In genomic region chrX:147342197-147342596, GRCh38 we compare ENCODE assay signal across 25 cellular contexts.
"Had no signal": no experiment of that assay in that cellular context is flagged by ENCODE, and none has a peak within 500 bp of the region (broad histone marks: within the 10 kb centered on the region; RNA-seq: fewer than 3 reads in every experiment).

No MANE protein-coding gene starts in this region.

- H3K4me3 ChIP-seq: ascending aorta, cardiac muscle cell, SK-N-MC had no signal

- H3K4me2 ChIP-seq: KMS-11 had no signal

- H3K27me3 ChIP-seq: ascending aorta, cardiac muscle cell had no signal

- H3K9me3 ChIP-seq: ascending aorta had no signal

- H3K4me1 ChIP-seq: ascending aorta had no signal

- H3K27ac ChIP-seq: ascending aorta, cardiac muscle cell, KMS-11, SK-N-MC had no signal

- H3K9ac ChIP-seq: KMS-11 had no signal

- ATAC-seq: activated CD4-positive, alpha-beta T cell treated with anti-CD3 and anti-CD28 coated beads for 36 hours; activated CD4-positive, CD25-positive, alpha-beta regulatory T cell treated with anti-CD3 and anti-CD28 coated beads, Interleukin-2, amount 50 U/mL, for 24 hours; activated CD8-positive, alpha-beta T cell treated with anti-CD3 and anti-CD28 coated beads, Interleukin-2, amount 10 ng/mL, durations not matched to agents 7 days and 5 days; WTC11 had no signal

- DNase-seq: activated CD4-positive, alpha-beta T cell treated with anti-CD3 and anti-CD28 coated beads for 36 hours; activated CD4-positive, alpha-beta T cell treated with anti-CD3 and anti-CD28 coated beads, Interleukin-2, amount 10 ng/mL, durations not matched to agents 7 days and 5 days; activated CD4-positive, alpha-beta T cell treated with anti-CD3 and anti-CD28 coated beads, Interleukin-2, amount 50 U/mL, for 48 hours; activated CD8-positive, alpha-beta T cell treated with anti-CD3 and anti-CD28 coated beads, Interleukin-2, amount 10 ng/mL, durations not matched to agents 7 days and 5 days; activated gamma-delta T cell; activated naive CD4-positive, alpha-beta T cell treated with Interleukin-2 at 50 U/mL for 16 hours; activated naive CD8-positive, alpha-beta T cell treated with anti-CD3 and anti-CD28 coated beads, Interleukin-2, amount 10 ng/mL, durations not matched to agents 7 days and 5 days; activated T-cell treated with anti-CD3 and anti-CD28 coated beads, Interleukin-2, amount 50 U/mL, for 24 hours; amygdala; NCI-H1092 treated with DMSO at 0.1 percent for 48 hours; NCI-H146; NCI-H187; NCI-H2029 treated with DMSO at 0.1 percent for 48 hours; NCI-H510A; NCI-H526; NCI-H748 treated with DMSO at 0.1 percent for 48 hours; NK-92 treated with Interleukin-12 subunit alpha and Interleukin-12 subunit beta, amount 100 ng/mL, for 24 hours; Right ventricle myocardium superior; T1000 had no signal

- H3K36me3 ChIP-seq: ascending aorta, cardiac muscle cell had no signal
